30 cellular contexts compared by ENCODE assay signal in the genomic region with DNA sequence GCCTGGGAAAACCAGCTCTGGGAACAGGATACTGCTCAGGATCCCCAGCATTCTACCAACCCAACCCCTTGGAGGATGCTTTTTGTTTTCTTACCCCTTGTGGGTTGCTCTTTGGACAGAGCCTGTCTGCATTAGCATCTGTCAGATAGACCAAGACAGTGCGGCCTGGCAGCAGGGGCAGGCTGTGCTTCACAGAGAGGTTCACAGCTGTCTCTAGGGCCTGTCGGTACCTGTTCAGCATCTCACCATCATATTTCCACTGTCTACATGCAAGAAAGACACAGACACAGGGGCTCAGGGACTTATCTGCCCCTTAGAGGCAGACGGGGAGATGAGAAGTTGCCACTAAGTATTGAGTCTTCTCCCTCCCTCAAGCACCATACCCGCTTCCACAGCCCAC. TPM values are rescaled to one million over a fixed set of nuclear protein-coding genes. Genes with fewer than 3 reads are reported as not detected.
DNase-seq lines count a peak whose midpoint lies in the region; ATAC-seq and TF ChIP-seq lines count a peak whose summit lies in the region.
"Had no signal": no experiment of that assay in that cellular context is flagged by ENCODE, and none has a peak within 500 bp of the region (broad histone marks: within the 10 kb centered on the region; RNA-seq: fewer than 3 reads in every experiment).

No MANE protein-coding gene starts in this region.

- H3K79me1 ChIP-seq in neuronal stem cell (ENCODE audit: low read depth, low read length) = no peaks in the 10 kb centered on the region

- H2AK5ac ChIP-seq in neuronal stem cell (ENCODE audit: low read depth, low read length) = no peak overlapping the region

- H2BK120ac ChIP-seq in neuronal stem cell (ENCODE audit: low read depth, low read length) = no peak overlapping the region

- H3K27me3 ChIP-seq in heart right ventricle = no peaks in the 10 kb centered on the region
- H3K27me3 ChIP-seq in neuronal stem cell (ENCODE audit: control insufficient read depth in 3 of 3, insufficient read depth in 3 of 3, low read depth in 1 of 3, low read length in 3 of 3) = no peaks in the 10 kb centered on the region
- H3K27me3 ChIP-seq in MG63 = no peaks in the 10 kb centered on the region
- H3K27me3 ChIP-seq: BE2C, BLaER1 had no signal

- H3K36me3 Mint-ChIP-seq in activated T-cell treated with anti-CD3 and anti-CD28 coated beads, Interleukin-2, amount 50 U/mL, for 24 hours (ENCODE audit: low read depth) = peaks cover 87% of the 10 kb centered on the region

- H2AFZ ChIP-seq in neuronal stem cell (ENCODE audit: low read length) = no peak overlapping the region

- H4K91ac ChIP-seq in neuronal stem cell (ENCODE audit: low read depth, low read length, poor library complexity) = no peak overlapping the region

- H3K27ac ChIP-seq in heart right ventricle (no peak overlapping the region), neuronal stem cell (replicated peaks; ENCODE audit: low read length) (no peak overlapping the region)
- H3K27ac ChIP-seq: 22Rv1, A549, BLaER1 had no signal

- no peaks in the 10 kb centered on the region for H3K27me3 Mint-ChIP-seq in activated T-cell treated with anti-CD3 and anti-CD28 coated beads, Interleukin-2, amount 50 U/mL, for 24 hours
- H3K27me3 Mint-ChIP-seq: CD4-positive, alpha-beta memory T cell; CD4-positive, CD25-positive, alpha-beta regulatory T cell; CD8-positive, alpha-beta memory T cell had no signal

- H2BK15ac ChIP-seq in neuronal stem cell (ENCODE audit: low read length) = no peak overlapping the region

- intact Hi-C loops in cardiac septum (cut with DNase I) (no loop called here), heart right ventricle (cut with DNase I) (loop anchor here in 1 of 10 donors (10.0 kb wide), 1 partner anchor 67 kb away; no protein-coding TSS in a partner anchor)

- H3K4me3 Mint-ChIP-seq in activated T-cell treated with anti-CD3 and anti-CD28 coated beads, Interleukin-2, amount 50 U/mL, for 24 hours = no peak overlapping the region
- H3K4me3 Mint-ChIP-seq: CD14-positive monocyte; CD4-positive, alpha-beta memory T cell; CD4-positive, CD25-positive, alpha-beta regulatory T cell; CD8-positive, alpha-beta memory T cell had no signal

- no peak overlapping the region for H2BK5ac ChIP-seq in neuronal stem cell (ENCODE audit: low read length)

- H3K4ac ChIP-seq in neuronal stem cell (ENCODE audit: low read length) = no peak overlapping the region

- no peaks in the 10 kb centered on the region for H3K9me3 ChIP-seq in heart right ventricle
- no peaks in the 10 kb centered on the region for H3K9me3 ChIP-seq in neuronal stem cell (replicated peaks in 1 of 2; ENCODE audit: control insufficient read depth in 2 of 2, insufficient read depth in 1 of 2, low read depth in 1 of 2, low read length in 2 of 2)
- H3K9me3 ChIP-seq in MG63 = no peaks in the 10 kb centered on the region
- H3K9me3 ChIP-seq: A549, BE2C, BLaER1 had no signal

- 96 to 98% methylated on average over 4 of the region's 4 CpGs for WGBS in heart right ventricle, 2 donors
- no CpG with 5 or more reads among the region's 4 CpGs for WGBS in neuronal stem cell (ENCODE audit: extremely low coverage in 2 of 2, insufficient read length in 2 of 2, insufficient replicate concordance in 1 of 2), 2 donors

- H3K4me1 ChIP-seq in heart right ventricle = no peaks in the 10 kb centered on the region
- H3K4me1 ChIP-seq in neuronal stem cell (ENCODE audit: control insufficient read depth in 2 of 2, insufficient read depth in 1 of 2, low read depth in 1 of 2, low read length in 2 of 2) = no peaks in the 10 kb centered on the region
- H3K4me1 ChIP-seq: A549, BE2C, BLaER1 had no signal

- no peak overlapping the region for H4K8ac ChIP-seq in neuronal stem cell (ENCODE audit: low read depth, low read length)

- no peak overlapping the region for H3K4me2 ChIP-seq in neuronal stem cell (ENCODE audit: insufficient read depth, low read length, poor library complexity, severe bottlenecking)
- H3K4me2 ChIP-seq: A549, BLaER1 had no signal

- H3K9ac ChIP-seq in neuronal stem cell (ENCODE audit: low read depth, low read length, poor library complexity) = no peak overlapping the region
- H3K9ac ChIP-seq: BLaER1 had no signal

- H3K14ac ChIP-seq in neuronal stem cell (ENCODE audit: low read length) = peak overlapping the region; percentile 4

- no peak for TF ChIP-seq CTCF in heart right ventricle (IDR thresholded peaks at IDR 0.05)

- H3K23ac ChIP-seq in neuronal stem cell (ENCODE audit: low read depth, low read length, poor library complexity) = no peak overlapping the region

- no peaks in the 10 kb centered on the region for H3K4me1 Mint-ChIP-seq in activated T-cell treated with anti-CD3 and anti-CD28 coated beads, Interleukin-2, amount 50 U/mL, for 24 hours (ENCODE audit: low read depth)
- H3K4me1 Mint-ChIP-seq: CD4-positive, alpha-beta memory T cell; CD4-positive, CD25-positive, alpha-beta regulatory T cell had no signal

- H3K4me3 ChIP-seq in heart right ventricle (no peak overlapping the region), neuronal stem cell (ENCODE audit: low read length in 2 of 2) (no peak overlapping the region), MG63 (no peak overlapping the region)
- H3K4me3 ChIP-seq: A549, BLaER1, GM12878 had no signal

- H2BK12ac ChIP-seq in neuronal stem cell (ENCODE audit: low read length) = no peak overlapping the region

- DNase-seq in activated T-cell treated with anti-CD3 and anti-CD28 coated beads, Interleukin-2, amount 50 U/mL, for 24 hours = no peak
- no peak for DNase-seq in activated T-cell treated with anti-CD3 and anti-CD28 coated beads, Interleukin-2, amount 50 U/mL, for 1 hour
- DNase-seq in cardiac septum (ENCODE audit: low spot score) = peak; percentile 51
- DNase-seq in heart right ventricle = no peak
- DNase-seq in NCI-H2171 (lab: John Stamatoyannopoulos, UW) = peak; percentile 44
- DNase-seq in neuronal stem cell (ENCODE audit: low spot score) = no peak
- no peak for DNase-seq in MG63
- DNase-seq: AML-193; BE2C; C1 segment of cervical spinal cord; CD4-positive, alpha-beta memory T cell; CD4-positive, CD25-positive, alpha-beta regulatory T cell; CD8-positive, alpha-beta memory T cell; COR-L47; DMS 273 treated with DMSO at 0.1 percent for 48 hours; DMS153; DMS53; DMS79; DND-41; EL; GDM1 had no signal

- H3K36me3 ChIP-seq in heart right ventricle (peaks cover 5 to 100% (median 91%) of the 10 kb centered on the region in 9 donors), neuronal stem cell (replicated peaks in 1 of 2; ENCODE audit: control insufficient read depth in 2 of 2, insufficient read depth in 2 of 2, low read length in 2 of 2) (peaks cover 14 to 80% of the 10 kb centered on the region in 2 donors), MG63 (peaks cover 2% of the 10 kb centered on the region; the same call in 1 of the 2 replicates)
- H3K36me3 ChIP-seq: BE2C had no signal

- no peak for ATAC-seq in heart right ventricle
- ATAC-seq in HG02870 (IDR thresholded peaks at IDR 0.05; ENCODE audit: unreplicated experiment) = no peak
- ATAC-seq: A549, GM12878 had no signal

- H3K27ac Mint-ChIP-seq in activated T-cell treated with anti-CD3 and anti-CD28 coated beads, Interleukin-2, amount 50 U/mL, for 24 hours = peak overlapping the region; percentile 22

- H3K9me3 Mint-ChIP-seq in activated T-cell treated with anti-CD3 and anti-CD28 coated beads, Interleukin-2, amount 50 U/mL, for 24 hours = no peaks in the 10 kb centered on the region
- H3K9me3 Mint-ChIP-seq: CD14-positive monocyte; CD4-positive, alpha-beta memory T cell; CD4-positive, CD25-positive, alpha-beta regulatory T cell; CD8-positive, alpha-beta memory T cell had no signal

- no peak overlapping the region for H3K18ac ChIP-seq in neuronal stem cell (ENCODE audit: low read length)

RNA-seq across cellular contexts. Expression of a gene that starts 21.8 kb away (rescaled TPM):
- total RNA-seq in cardiac septum (15.7 TPM), heart right ventricle (10 to 100 TPM in 4 of 10 donors, 1 to 10 TPM in 6; 6.9 to 17.8 (median 8.6) TPM)
- polyA plus RNA-seq in heart right ventricle = 10 to 100 TPM in 1 of 2 donors, 1 to 10 TPM in 1; 5.6 to 16.0 TPM
- polyA plus RNA-seq in neuronal stem cell (2013, experiment 1 of 2) = 4.0 TPM
- 4.6 TPM for polyA plus RNA-seq in neuronal stem cell (2013, experiment 2 of 2)
- total RNA-seq in MG63 (2014; rRNA removed; shearing (Covaris generic); ENCODE audit: low replicate concordance) = 7.4 and 8.8 TPM in 2 replicates

RNA-seq across cellular contexts. Expression of a gene that starts 44.5 kb away (rescaled TPM):
- 0.35 TPM for total RNA-seq in cardiac septum
- 1 to 10 TPM in 2 of 10 donors, under 1 TPM in 8; 0.15 to 1.4 (median 0.40) TPM for total RNA-seq in heart right ventricle
- polyA plus RNA-seq in heart right ventricle = 1 to 10 TPM in 1 of 2 donors, under 1 TPM in 1; 0.13 to 1.2 TPM
- polyA plus RNA-seq in neuronal stem cell (2013, experiment 1 of 2) = 0.06 TPM
- 0.11 TPM for polyA plus RNA-seq in neuronal stem cell (2013, experiment 2 of 2)
- not detected in 2 replicates for total RNA-seq in MG63 (2014; rRNA removed; shearing (Covaris generic); ENCODE audit: low replicate concordance)
- total RNA-seq: A172, Daoy, G401 had no signal
- polyA plus RNA-seq: A549; CD14-positive monocyte; CD4-positive, alpha-beta memory T cell; CD4-positive, CD25-positive, alpha-beta regulatory T cell had no signal

RNA-seq across cellular contexts. Expression of a gene that starts 48.1 kb away (rescaled TPM):
- total RNA-seq in cardiac septum = 15.2 TPM
- 10 to 100 TPM; 13.6 to 18.4 (median 16.0) TPM for total RNA-seq in heart right ventricle
- 10 to 100 TPM; 13.5 to 19.5 TPM for polyA plus RNA-seq in heart right ventricle
- 38.8 TPM for polyA plus RNA-seq in neuronal stem cell (2013, experiment 1 of 2)
- polyA plus RNA-seq in neuronal stem cell (2013, experiment 2 of 2) = 38.2 TPM
- total RNA-seq in MG63 (2014; rRNA removed; shearing (Covaris generic); ENCODE audit: low replicate concordance) = 5.9 and 7.5 TPM in 2 replicates

RNA-seq across cellular contexts. Expression of a gene that starts 58.4 kb away (rescaled TPM):
- total RNA-seq in cardiac septum = 61.3 TPM
- 10 to 100 TPM; 35.7 to 69.9 (median 56.0) TPM for total RNA-seq in heart right ventricle
- polyA plus RNA-seq in heart right ventricle = 100 to 1,000 TPM; 105 to 126 TPM
- polyA plus RNA-seq in neuronal stem cell (2013, experiment 1 of 2) = 197 TPM
- polyA plus RNA-seq in neuronal stem cell (2013, experiment 2 of 2) = 196 TPM
- 38.0 and 151 TPM in 2 replicates for total RNA-seq in MG63 (2014; rRNA removed; shearing (Covaris generic); ENCODE audit: low replicate concordance)

Comparison
In these comparisons a context has a peak if more than half of its experiments do, and no peak if none do; other contexts are left out.
1. DNase-seq: peak in cardiac septum (single experiment) and NCI-H2171 (single experiment); none in activated T-cell treated with anti-CD3 and anti-CD28 coated beads, Interleukin-2, amount 50 U/mL, for 24 hours (single experiment), activated T-cell treated with anti-CD3 and anti-CD28 coated beads, Interleukin-2, amount 50 U/mL, for 1 hour (single experiment), heart right ventricle (0 of 2), neuronal stem cell (single experiment) and MG63 (single experiment).